In the genomic region with DNA sequence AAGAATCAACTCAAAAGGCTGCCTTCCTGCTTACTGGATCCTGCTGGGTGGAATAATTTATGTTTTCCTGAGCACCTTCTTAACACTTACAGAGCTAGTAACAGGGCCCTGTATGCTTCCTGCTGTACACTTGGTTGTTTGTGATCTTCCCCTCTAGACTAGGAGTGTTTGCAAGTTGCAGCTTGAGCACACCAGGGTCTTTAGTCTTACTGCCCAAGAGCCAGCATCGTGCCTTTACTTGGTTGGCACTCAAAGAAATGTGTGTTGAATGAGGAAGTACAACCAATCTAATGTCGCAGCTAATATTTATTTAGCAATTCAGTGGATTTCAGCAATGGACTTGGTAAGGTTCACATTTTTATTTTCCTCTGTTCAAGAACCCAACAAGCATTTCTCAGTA, we compare ENCODE assay signal across 1 cellular context.
TF ChIP-seq lines count a peak whose summit lies in the region.

No MANE protein-coding gene starts in this region.

TF ChIP-seq in GM23338, 12 proteins besides CTCF, POLR2A, EP300 and RAD21 (continued from another document):
- TF ChIP-seq, protein P1, sequence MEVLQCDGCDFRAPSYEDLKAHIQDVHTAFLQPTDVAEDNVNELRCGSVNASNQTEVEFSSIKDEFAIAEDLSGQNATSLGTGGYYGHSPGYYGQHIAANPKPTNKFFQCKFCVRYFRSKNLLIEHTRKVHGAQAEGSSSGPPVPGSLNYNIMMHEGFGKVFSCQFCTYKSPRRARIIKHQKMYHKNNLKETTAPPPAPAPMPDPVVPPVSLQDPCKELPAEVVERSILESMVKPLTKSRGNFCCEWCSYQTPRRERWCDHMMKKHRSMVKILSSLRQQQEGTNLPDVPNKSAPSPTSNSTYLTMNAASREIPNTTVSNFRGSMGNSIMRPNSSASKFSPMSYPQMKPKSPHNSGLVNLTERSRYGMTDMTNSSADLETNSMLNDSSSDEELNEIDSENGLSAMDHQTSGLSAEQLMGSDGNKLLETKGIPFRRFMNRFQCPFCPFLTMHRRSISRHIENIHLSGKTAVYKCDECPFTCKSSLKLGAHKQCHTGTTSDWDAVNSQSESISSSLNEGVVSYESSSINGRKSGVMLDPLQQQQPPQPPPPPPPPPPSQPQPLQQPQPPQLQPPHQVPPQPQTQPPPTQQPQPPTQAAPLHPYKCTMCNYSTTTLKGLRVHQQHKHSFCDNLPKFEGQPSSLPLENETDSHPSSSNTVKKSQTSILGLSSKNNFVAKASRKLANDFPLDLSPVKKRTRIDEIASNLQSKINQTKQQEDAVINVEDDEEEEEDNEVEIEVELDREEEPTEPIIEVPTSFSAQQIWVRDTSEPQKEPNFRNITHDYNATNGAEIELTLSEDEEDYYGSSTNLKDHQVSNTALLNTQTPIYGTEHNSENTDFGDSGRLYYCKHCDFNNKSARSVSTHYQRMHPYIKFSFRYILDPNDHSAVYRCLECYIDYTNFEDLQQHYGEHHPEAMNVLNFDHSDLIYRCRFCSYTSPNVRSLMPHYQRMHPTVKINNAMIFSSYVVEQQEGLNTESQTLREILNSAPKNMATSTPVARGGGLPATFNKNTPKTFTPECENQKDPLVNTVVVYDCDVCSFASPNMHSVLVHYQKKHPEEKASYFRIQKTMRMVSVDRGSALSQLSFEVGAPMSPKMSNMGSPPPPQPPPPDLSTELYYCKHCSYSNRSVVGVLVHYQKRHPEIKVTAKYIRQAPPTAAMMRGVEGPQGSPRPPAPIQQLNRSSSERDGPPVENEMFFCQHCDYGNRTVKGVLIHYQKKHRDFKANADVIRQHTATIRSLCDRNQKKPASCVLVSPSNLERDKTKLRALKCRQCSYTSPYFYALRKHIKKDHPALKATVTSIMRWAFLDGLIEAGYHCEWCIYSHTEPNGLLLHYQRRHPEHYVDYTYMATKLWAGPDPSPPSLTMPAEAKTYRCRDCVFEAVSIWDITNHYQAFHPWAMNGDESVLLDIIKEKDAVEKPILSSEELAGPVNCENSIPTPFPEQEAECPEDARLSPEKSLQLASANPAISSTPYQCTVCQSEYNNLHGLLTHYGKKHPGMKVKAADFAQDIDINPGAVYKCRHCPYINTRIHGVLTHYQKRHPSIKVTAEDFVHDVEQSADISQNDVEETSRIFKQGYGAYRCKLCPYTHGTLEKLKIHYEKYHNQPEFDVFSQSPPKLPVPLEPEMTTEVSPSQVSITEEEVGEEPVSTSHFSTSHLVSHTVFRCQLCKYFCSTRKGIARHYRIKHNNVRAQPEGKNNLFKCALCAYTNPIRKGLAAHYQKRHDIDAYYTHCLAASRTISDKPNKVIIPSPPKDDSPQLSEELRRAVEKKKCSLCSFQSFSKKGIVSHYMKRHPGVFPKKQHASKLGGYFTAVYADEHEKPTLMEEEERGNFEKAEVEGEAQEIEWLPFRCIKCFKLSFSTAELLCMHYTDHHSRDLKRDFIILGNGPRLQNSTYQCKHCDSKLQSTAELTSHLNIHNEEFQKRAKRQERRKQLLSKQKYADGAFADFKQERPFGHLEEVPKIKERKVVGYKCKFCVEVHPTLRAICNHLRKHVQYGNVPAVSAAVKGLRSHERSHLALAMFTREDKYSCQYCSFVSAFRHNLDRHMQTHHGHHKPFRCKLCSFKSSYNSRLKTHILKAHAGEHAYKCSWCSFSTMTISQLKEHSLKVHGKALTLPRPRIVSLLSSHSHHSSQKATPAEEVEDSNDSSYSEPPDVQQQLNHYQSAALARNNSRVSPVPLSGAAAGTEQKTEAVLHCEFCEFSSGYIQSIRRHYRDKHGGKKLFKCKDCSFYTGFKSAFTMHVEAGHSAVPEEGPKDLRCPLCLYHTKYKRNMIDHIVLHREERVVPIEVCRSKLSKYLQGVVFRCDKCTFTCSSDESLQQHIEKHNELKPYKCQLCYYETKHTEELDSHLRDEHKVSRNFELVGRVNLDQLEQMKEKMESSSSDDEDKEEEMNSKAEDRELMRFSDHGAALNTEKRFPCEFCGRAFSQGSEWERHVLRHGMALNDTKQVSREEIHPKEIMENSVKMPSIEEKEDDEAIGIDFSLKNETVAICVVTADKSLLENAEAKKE (CRISPR knock-in tag; IDR thresholded peaks at IDR 0.05): no peak
- no peak for TF ChIP-seq ZNF114 (CRISPR knock-in tag; IDR thresholded peaks at IDR 0.05)
- TF ChIP-seq POLR2AphosphoS5 (IDR thresholded peaks at IDR 0.05; ENCODE audit: low read depth): no peak
- TF ChIP-seq STAT1 (IDR thresholded peaks at IDR 0.05; ENCODE audit: unreplicated experiment): no peak
- TF ChIP-seq NANOG (IDR thresholded peaks at IDR 0.05; ENCODE audit: borderline replicate concordance): no peak
- no peak for TF ChIP-seq JUNB (IDR thresholded peaks at IDR 0.05; ENCODE audit: unreplicated experiment)
- TF ChIP-seq, protein P2, sequence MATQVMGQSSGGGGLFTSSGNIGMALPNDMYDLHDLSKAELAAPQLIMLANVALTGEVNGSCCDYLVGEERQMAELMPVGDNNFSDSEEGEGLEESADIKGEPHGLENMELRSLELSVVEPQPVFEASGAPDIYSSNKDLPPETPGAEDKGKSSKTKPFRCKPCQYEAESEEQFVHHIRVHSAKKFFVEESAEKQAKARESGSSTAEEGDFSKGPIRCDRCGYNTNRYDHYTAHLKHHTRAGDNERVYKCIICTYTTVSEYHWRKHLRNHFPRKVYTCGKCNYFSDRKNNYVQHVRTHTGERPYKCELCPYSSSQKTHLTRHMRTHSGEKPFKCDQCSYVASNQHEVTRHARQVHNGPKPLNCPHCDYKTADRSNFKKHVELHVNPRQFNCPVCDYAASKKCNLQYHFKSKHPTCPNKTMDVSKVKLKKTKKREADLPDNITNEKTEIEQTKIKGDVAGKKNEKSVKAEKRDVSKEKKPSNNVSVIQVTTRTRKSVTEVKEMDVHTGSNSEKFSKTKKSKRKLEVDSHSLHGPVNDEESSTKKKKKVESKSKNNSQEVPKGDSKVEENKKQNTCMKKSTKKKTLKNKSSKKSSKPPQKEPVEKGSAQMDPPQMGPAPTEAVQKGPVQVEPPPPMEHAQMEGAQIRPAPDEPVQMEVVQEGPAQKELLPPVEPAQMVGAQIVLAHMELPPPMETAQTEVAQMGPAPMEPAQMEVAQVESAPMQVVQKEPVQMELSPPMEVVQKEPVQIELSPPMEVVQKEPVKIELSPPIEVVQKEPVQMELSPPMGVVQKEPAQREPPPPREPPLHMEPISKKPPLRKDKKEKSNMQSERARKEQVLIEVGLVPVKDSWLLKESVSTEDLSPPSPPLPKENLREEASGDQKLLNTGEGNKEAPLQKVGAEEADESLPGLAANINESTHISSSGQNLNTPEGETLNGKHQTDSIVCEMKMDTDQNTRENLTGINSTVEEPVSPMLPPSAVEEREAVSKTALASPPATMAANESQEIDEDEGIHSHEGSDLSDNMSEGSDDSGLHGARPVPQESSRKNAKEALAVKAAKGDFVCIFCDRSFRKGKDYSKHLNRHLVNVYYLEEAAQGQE (IDR thresholded peaks at IDR 0.05; ENCODE audit: unreplicated experiment): no peak
- no peak for TF ChIP-seq EZH2phosphoT487 (IDR thresholded peaks at IDR 0.05; ENCODE audit: unreplicated experiment)
- TF ChIP-seq, protein P3, sequence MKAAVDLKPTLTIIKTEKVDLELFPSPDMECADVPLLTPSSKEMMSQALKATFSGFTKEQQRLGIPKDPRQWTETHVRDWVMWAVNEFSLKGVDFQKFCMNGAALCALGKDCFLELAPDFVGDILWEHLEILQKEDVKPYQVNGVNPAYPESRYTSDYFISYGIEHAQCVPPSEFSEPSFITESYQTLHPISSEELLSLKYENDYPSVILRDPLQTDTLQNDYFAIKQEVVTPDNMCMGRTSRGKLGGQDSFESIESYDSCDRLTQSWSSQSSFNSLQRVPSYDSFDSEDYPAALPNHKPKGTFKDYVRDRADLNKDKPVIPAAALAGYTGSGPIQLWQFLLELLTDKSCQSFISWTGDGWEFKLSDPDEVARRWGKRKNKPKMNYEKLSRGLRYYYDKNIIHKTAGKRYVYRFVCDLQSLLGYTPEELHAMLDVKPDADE (IDR thresholded peaks at IDR 0.05): no peak
- no peak for TF ChIP-seq EZH2 (IDR thresholded peaks at IDR 0.05; ENCODE audit: low read depth, unreplicated experiment)
- TF ChIP-seq CREB1 (CRISPR knock-in tag; IDR thresholded peaks at IDR 0.05; ENCODE audit: low read depth): no peak
